ENCODE assay signal across 11 cellular contexts in the genomic region with DNA sequence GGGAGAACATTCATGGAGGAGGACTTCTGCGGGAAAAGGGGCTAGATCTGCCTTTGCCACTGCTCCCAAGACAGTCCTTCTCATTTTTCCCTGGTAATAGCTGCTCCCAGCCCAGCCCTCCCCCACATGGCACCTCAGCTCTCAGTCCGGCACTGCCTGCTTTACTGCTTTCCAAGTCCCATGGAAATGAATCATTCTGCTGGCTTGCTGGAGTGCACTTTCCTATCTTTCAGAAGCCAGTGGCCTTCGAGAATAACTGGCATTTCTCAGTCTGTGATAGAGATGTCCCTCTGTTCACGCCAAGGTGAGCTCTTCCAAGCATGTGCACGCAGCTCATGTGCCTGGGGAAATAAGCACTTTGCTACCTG.
DNase-seq lines count a peak whose midpoint lies in the region; ATAC-seq, FAIRE-seq and TF ChIP-seq lines count a peak whose summit lies in the region.
"Had no signal": no experiment of that assay in that cellular context is flagged by ENCODE, and none has a peak within 500 bp of the region (broad histone marks: within the 10 kb centered on the region; RNA-seq: fewer than 3 reads in every experiment).

No MANE protein-coding gene starts in this region.

- H3K9me1 ChIP-seq in IMR-90 (ENCODE audit: insufficient read depth, low read length), result 0 out of 2 replicates have a peak, but pooled peaks cover 2% of the 10 kb centered on the region
- H3K9me1 ChIP-seq in keratinocyte (ENCODE audit: control insufficient read depth, extremely low read depth, insufficient read depth, low read length), result no peaks in the 10 kb centered on the region

- H3K27ac ChIP-seq in IMR-90 (ENCODE audit: insufficient read depth, low read length), result no peak overlapping the region
- peak overlapping the region; percentile 31 for H3K27ac ChIP-seq in mammary epithelial cell (ENCODE audit: insufficient read depth, low read depth, low read length)
- peak overlapping the region; percentile 49 for H3K27ac ChIP-seq in keratinocyte (ENCODE audit: control insufficient read depth, insufficient read depth, low read length)

- H4K5ac ChIP-seq in IMR-90 (ENCODE audit: low read depth, low read length), result no peak overlapping the region

- TF ChIP-seq CTCF in IMR-90 (conservative IDR thresholded peaks at IDR 0.05; ENCODE audit: low read depth, low read length) (no peak), mammary epithelial cell (conservative IDR thresholded peaks at IDR 0.05 in 1 of 2, IDR thresholded peaks at IDR 0.05 in 1 of 2; ENCODE audit: extremely low read depth in 1 of 2, insufficient read depth in 1 of 2, low read depth in 1 of 2, low read length in 2 of 2) (no peak), keratinocyte (optimal IDR thresholded peaks at IDR 0.05 in 1 of 3, IDR thresholded peaks at IDR 0.05 in 1 of 3, conservative IDR thresholded peaks at IDR 0.05 in 1 of 3; ENCODE audit: extremely low read depth in 1 of 3, insufficient read depth in 2 of 3, low read length in 3 of 3) (no peak)

- dilution Hi-C loops in IMR-90 (cut with HindIII; ENCODE audit: low sequenced_read_pairs, unreplicated experiment) (no loop called here), mammary epithelial cell (cut with HindIII; ENCODE audit: low sequenced_read_pairs) (loop anchor here (5.0 kb wide), 1 partner anchor 117 kb away; no protein-coding TSS in a partner anchor), keratinocyte (cut with MboI; ENCODE audit: extremely low pct_ligation_motif_present, low sequenced_read_pairs) (no loop called here)

- H2BK120ac ChIP-seq in IMR-90 (ENCODE audit: low read depth, low read length), result no peak overlapping the region

- H2AK9ac ChIP-seq in IMR-90 (replicated peaks; ENCODE audit: low read depth, low read length, poor library complexity), result no peak overlapping the region

- H3K79me2 ChIP-seq in mammary epithelial cell (ENCODE audit: insufficient read depth, low read length), result no peaks in the 10 kb centered on the region
- H3K79me2 ChIP-seq in keratinocyte (ENCODE audit: control insufficient read depth, insufficient read depth, low read length), result no peaks in the 10 kb centered on the region

- H3K4me1 ChIP-seq in IMR-90 (ENCODE audit: control insufficient read depth, insufficient read depth, low read length) (peaks cover 7% of the 10 kb centered on the region), mammary epithelial cell (ENCODE audit: insufficient read depth, low read length) (peaks cover 41% of the 10 kb centered on the region), keratinocyte (ENCODE audit: control insufficient read depth, extremely low read depth, insufficient read depth, low read length) (peaks cover 40% of the 10 kb centered on the region)

- H3K9me3 ChIP-seq in IMR-90 (ENCODE audit: control insufficient read depth, insufficient read depth, low read length) (no peaks in the 10 kb centered on the region), mammary epithelial cell (replicated peaks; ENCODE audit: insufficient read depth, low read length) (no peaks in the 10 kb centered on the region), keratinocyte (ENCODE audit: control insufficient read depth, low read depth, low read length) (no peaks in the 10 kb centered on the region)

- peak overlapping the region; percentile 76 for H2AFZ ChIP-seq in IMR-90 (replicated peaks; ENCODE audit: low read length, poor library complexity)
- H2AFZ ChIP-seq in mammary epithelial cell (ENCODE audit: low read depth, low read length), result peak overlapping the region; percentile 83
- H2AFZ ChIP-seq in keratinocyte (ENCODE audit: control insufficient read depth, low read length), result peak overlapping the region; percentile 58

- H3K9ac ChIP-seq in IMR-90 (ENCODE audit: low read depth, low read length) (no peak overlapping the region), mammary epithelial cell (ENCODE audit: insufficient read depth, low read length) (no peak overlapping the region), keratinocyte (ENCODE audit: control insufficient read depth, extremely low read depth, insufficient read depth, low read length) (peak overlapping the region; percentile 48)

- no peak overlapping the region; the same call in 1 of the 2 replicates for H3K4me2 ChIP-seq in IMR-90 (ENCODE audit: low read depth, low read length)
- peak overlapping the region; percentile 19 for H3K4me2 ChIP-seq in mammary epithelial cell (ENCODE audit: insufficient read depth, low read depth, low read length)
- H3K4me2 ChIP-seq in keratinocyte (ENCODE audit: control insufficient read depth, extremely low read depth, insufficient read depth, low read depth, low read length), result peak overlapping the region; percentile 52

- H3K56ac ChIP-seq in IMR-90 (ENCODE audit: extremely low read depth, insufficient read depth, low read length), result no peak overlapping the region

- H3K27me3 ChIP-seq in IMR-90 (ENCODE audit: control insufficient read depth, insufficient read depth, low read length) (peaks cover 27% of the 10 kb centered on the region), mammary epithelial cell (ENCODE audit: insufficient read depth, low read length) (no peaks in the 10 kb centered on the region), keratinocyte (ENCODE audit: control insufficient read depth, extremely low read depth, insufficient read depth, low read length) (no peaks in the 10 kb centered on the region)

- H4K20me1 ChIP-seq in IMR-90 (ENCODE audit: insufficient read depth, low read length), result no peaks in the 10 kb centered on the region
- H4K20me1 ChIP-seq in mammary epithelial cell (ENCODE audit: insufficient read depth, low read length), result no peaks in the 10 kb centered on the region
- H4K20me1 ChIP-seq in keratinocyte (ENCODE audit: control insufficient read depth, extremely low read depth, insufficient read depth, low read length), result no peaks in the 10 kb centered on the region

- in situ Hi-C loops in IMR-90 (cut with MboI; ENCODE audit: low sequenced_read_pairs) (no loop called here), mammary epithelial cell (cut with MboI; ENCODE audit: low sequenced_read_pairs in 2 of 2) (no loop called here)

- H2BK5ac ChIP-seq in IMR-90 (ENCODE audit: low read depth, low read length, poor library complexity, severe bottlenecking), result no peak overlapping the region

- BruUV-seq in IMR-90 (replicated peaks; lab: Mats Ljungman, UMichigan), result no TSS peak
- BruUV-seq in mammary epithelial cell (replicated peaks; lab: Mats Ljungman, UMichigan), result no TSS peak

- no peak overlapping the region for H3K4ac ChIP-seq in IMR-90 (ENCODE audit: low read depth, low read length)

- 0 out of 2 replicates have a peak overlapping the region, but pooled peaks have one; percentile 58 for H3K14ac ChIP-seq in IMR-90 (replicated peaks; ENCODE audit: low read depth, low read length)

- FAIRE-seq in keratinocyte (lab: Jason Lieb, UNC), result peak; percentile 83

- H2AK5ac ChIP-seq in IMR-90 (ENCODE audit: low read depth, low read length), result peak overlapping the region; percentile 33; the same call in 1 of the 2 replicates

- WGBS in IMR-90 (ENCODE audit: extremely low coverage in 2 of 2, insufficient read length in 1 of 2), 2 experiments, result 40% methylated on average over 2 of the region's 5 CpGs; no CpG with 5 or more reads in 1 of the 2 experiments
- WGBS in mammary epithelial cell (ENCODE audit: low coverage, missing lambda C conversion rate), result 8% methylated on average over 5 of the region's 5 CpGs

- no peak for TF ChIP-seq POLR2A in IMR-90 (IDR thresholded peaks at IDR 0.05; ENCODE audit: low read depth, low read length)

- H3K23ac ChIP-seq in IMR-90 (ENCODE audit: low read depth, low read length), result no peak overlapping the region

- H3K79me1 ChIP-seq in IMR-90 (ENCODE audit: low read depth in 1 of 2, low read length in 2 of 2), result no peaks in the 10 kb centered on the region

- no peak overlapping the region; the same call in 1 of the 2 replicates for H3K18ac ChIP-seq in IMR-90 (ENCODE audit: low read depth, low read length)

- H2BK15ac ChIP-seq in IMR-90 (ENCODE audit: low read depth, low read length), result no peak overlapping the region

- H2BK20ac ChIP-seq in IMR-90 (ENCODE audit: low read depth, low read length), result 0 out of 2 replicates have a peak overlapping the region, but pooled peaks have one; percentile 5

- H3K4me3 ChIP-seq in IMR-90 (ENCODE audit: insufficient read depth, low read depth, low read length) (no peak overlapping the region), mammary epithelial cell (replicated peaks in 1 of 3; ENCODE audit: insufficient read depth in 1 of 3, low read depth in 2 of 3, low read length in 3 of 3) (no peak overlapping the region), keratinocyte (ENCODE audit: control insufficient read depth in 2 of 3, extremely low read depth in 1 of 3, insufficient read depth in 2 of 3, low read depth in 1 of 3, low read length in 3 of 3) (no peak overlapping the region)

- ATAC-seq in IMR-90 (ENCODE audit: low read depth) (peak; percentile 72), HG03432 (IDR thresholded peaks at IDR 0.05; ENCODE audit: unreplicated experiment) (no peak), HG03342 (IDR thresholded peaks at IDR 0.05; ENCODE audit: unreplicated experiment) (no peak)

- no peak overlapping the region for H4K8ac ChIP-seq in IMR-90 (ENCODE audit: low read depth in 2 of 2, low read length in 2 of 2)

- no peak overlapping the region for H4K91ac ChIP-seq in IMR-90 (ENCODE audit: insufficient read depth, low read depth, low read length)

- DNase-seq in IMR-90 (peak; percentile 50), mammary epithelial cell (peak; percentile 60), keratinocyte (ENCODE audit: low read depth, low spot score) (no peak), stromal cell of bone marrow (ENCODE audit: low read depth) (peak; percentile 68)
- DNase-seq in activated CD4-positive, alpha-beta T cell treated with anti-CD3 and anti-CD28 coated beads for 1 hour, result no peak
- no peak for DNase-seq in stimulated activated CD4-positive, alpha-beta T cell treated with anti-CD3 and anti-CD28 coated beads, Interleukin-2, amount 100 ng/mL, for 48 hours
- DNase-seq: activated CD8-positive, alpha-beta memory T cell treated with anti-CD3 and anti-CD28 coated beads, Interleukin-2, amount 50 U/mL, for 4 hours; caudate nucleus; NCI-H2029 treated with DMSO at 0.1 percent for 48 hours had no signal

- TF ChIP-seq RAD21 in IMR-90 (IDR thresholded peaks at IDR 0.05; ENCODE audit: low read length), result no peak

- POLR2A ChIA-PET in IMR-90 (lab: Charles Lee; ENCODE audit: unreplicated experiment), result no interaction called here

- intact Hi-C loops in IMR-90 (cut with micrococcal nuclease) (no loop called here), mammary epithelial cell (cut with micrococcal nuclease) (no loop called here)

- H3K36me3 ChIP-seq in IMR-90 (ENCODE audit: control insufficient read depth, insufficient read depth, low read length) (no peaks in the 10 kb centered on the region), mammary epithelial cell (ENCODE audit: insufficient read depth, low read length) (no peaks in the 10 kb centered on the region), keratinocyte (ENCODE audit: control insufficient read depth in 2 of 2, extremely low read depth in 1 of 2, insufficient read depth in 2 of 2, low read length in 2 of 2) (no peaks in the 10 kb centered on the region)

- CTCF ChIA-PET in IMR-90 (lab: Yijun Ruan, JAX) (interaction anchor here (3.1 kb wide), 1 partner anchor 103 kb away, joined by 18 read pairs; no protein-coding TSS in a partner anchor), mammary epithelial cell (lab: Charles Lee; ENCODE audit: low non-redundant PET) (interaction anchor here (0.5 kb wide), 1 partner anchor 313 kb away, joined by 3 read pairs; no protein-coding TSS in a partner anchor)

Comparison
In these comparisons a context has a peak if more than half of its experiments do, and no peak if none do; other contexts are left out.
1. DNase-seq: peak in IMR-90 (single experiment), mammary epithelial cell (single experiment) and stromal cell of bone marrow (single experiment); none in keratinocyte (single experiment), activated CD4-positive, alpha-beta T cell treated with anti-CD3 and anti-CD28 coated beads for 1 hour (single experiment) and stimulated activated CD4-positive, alpha-beta T cell treated with anti-CD3 and anti-CD28 coated beads, Interleukin-2, amount 100 ng/mL, for 48 hours (0 of 2).
2. Peak in every context shown above with its lines, with median percentiles within 50 percentile points of each other: H2AFZ ChIP-seq.